In genomic region chr14:64986578-64987571, GRCh38 we compare ENCODE assay signal across 8 cellular contexts. TPM values are rescaled to one million over a fixed set of nuclear protein-coding genes. Genes with fewer than 3 reads are reported as not detected.
A peak's percentile ranks its signal among the peaks of the same experiment; 100 is the strongest.
DNase-seq lines count a peak whose midpoint lies in the region; ATAC-seq, FAIRE-seq and TF ChIP-seq lines count a peak whose summit lies in the region.

Gene FNTB, plus strand, starts transcription at chr14:64986895. Its CDS starts 59 bp downstream, at chr14:64986954.

- H3K4me1 ChIP-seq in ES-I3 (ENCODE audit: insufficient read depth, low read length) (peaks cover 3% of the 10 kb centered on the region; the same call in 1 of the 2 replicates), RWPE2 (ENCODE audit: insufficient read depth, poor library complexity, severe bottlenecking) (peaks cover 10% of the 10 kb centered on the region)

- H3K9me3 ChIP-seq in ES-I3 (ENCODE audit: control insufficient read depth, insufficient read depth, low read length) (no peaks in the 10 kb centered on the region), RWPE2 (ENCODE audit: severe bottlenecking) (no peaks in the 10 kb centered on the region)

- H3K36me3 Mint-ChIP-seq in natural killer cell treated with Interleukin-12 subunit alpha and Interleukin-12 subunit beta and Interleukin-15 and Interleukin-18, amount 100 ng/mL, for 72 hours, result no peaks in the 10 kb centered on the region

- H3K4me3 ChIP-seq in RWPE2 (ENCODE audit: severe bottlenecking) (peak within 1 kb of the TSS; percentile 67), fibroblast of pulmonary artery (replicated peaks; ENCODE audit: low read depth, low read length) (peak within 1 kb of the TSS; percentile 92)

- peak; percentile 99 for FAIRE-seq in H54 (lab: Jason Lieb, UNC)

- peak within 1 kb of the TSS; percentile 50 for H3K27ac ChIP-seq in RWPE2 (ENCODE audit: poor library complexity, severe bottlenecking)

- no peaks in the 10 kb centered on the region for H3K9me3 Mint-ChIP-seq in natural killer cell treated with Interleukin-12 subunit alpha and Interleukin-12 subunit beta and Interleukin-15 and Interleukin-18, amount 100 ng/mL, for 72 hours

- DNase-seq in H54 (ENCODE audit: insufficient read length, low spot score) (peak; percentile 89), LoVo (ENCODE audit: low spot score) (peak; percentile 96), RWPE2 (ENCODE audit: low spot score) (peak; percentile 98), fibroblast of pulmonary artery (ENCODE audit: low read depth) (peak; percentile 98)
- peak; percentile 85 for DNase-seq in activated T-helper 9 cell treated with anti-CD3 and anti-CD28 coated beads, Interleukin-2, amount 50 U/mL, for 16 hours (ENCODE audit: low read depth)
- DNase-seq in natural killer cell treated with Interleukin-12 subunit alpha and Interleukin-12 subunit beta and Interleukin-15 and Interleukin-18, amount 100 ng/mL, for 72 hours (ENCODE audit: low spot score), result peak; percentile 94
- DNase-seq in stimulated activated naive CD8-positive, alpha-beta T cell treated with anti-CD3 and anti-CD28 coated beads, Interleukin-15, Interleukin-2, amounts not matched to agents 100 U/mL and 50 U/mL, for 24 hours, result peak; percentile 94

- H3K27ac Mint-ChIP-seq in natural killer cell treated with Interleukin-12 subunit alpha and Interleukin-12 subunit beta and Interleukin-15 and Interleukin-18, amount 100 ng/mL, for 72 hours, result peak within 1 kb of the TSS; percentile 89 to 95

- TF ChIP-seq POLR2A in H54 (IDR thresholded peaks at IDR 0.05; ENCODE audit: low read depth, low read length), result peak; percentile 32

- H3K4me3 Mint-ChIP-seq in natural killer cell treated with Interleukin-12 subunit alpha and Interleukin-12 subunit beta and Interleukin-15 and Interleukin-18, amount 100 ng/mL, for 72 hours, result peak within 1 kb of the TSS; percentile 94

- peak; percentile 97 for ATAC-seq in RWPE2 (ENCODE audit: low read depth)
- ATAC-seq in natural killer cell treated with Interleukin-12 subunit alpha and Interleukin-12 subunit beta and Interleukin-15 and Interleukin-18, amount 100 ng/mL, for 72 hours, result peak; percentile 98 to 99
- ATAC-seq in stimulated activated naive CD8-positive, alpha-beta T cell treated with anti-CD3 and anti-CD28 coated beads, Interleukin-15, Interleukin-2, amounts not matched to agents 100 U/mL and 50 U/mL, for 24 hours, result peak; percentile 99

- no peaks in the 10 kb centered on the region for H3K27me3 ChIP-seq in RWPE2 (ENCODE audit: insufficient read depth, poor library complexity, severe bottlenecking)

- H3K27me3 Mint-ChIP-seq in natural killer cell treated with Interleukin-12 subunit alpha and Interleukin-12 subunit beta and Interleukin-15 and Interleukin-18, amount 100 ng/mL, for 72 hours, result peaks cover 8% of the 10 kb centered on the region in 2 donors

- peak within 1 kb of the TSS; percentile 85 for H3K9ac ChIP-seq in ES-I3 (ENCODE audit: low read depth, low read length)

- TF ChIP-seq CTCF in RWPE2 (IDR thresholded peaks at IDR 0.05; ENCODE audit: poor library complexity, severe bottlenecking) (peak; percentile 99), fibroblast of pulmonary artery (IDR thresholded peaks at IDR 0.05; ENCODE audit: low read length, missing control alignments) (peak; percentile 86)

- peaks cover 36 to 48% of the 10 kb centered on the region in 2 donors for H3K4me1 Mint-ChIP-seq in natural killer cell treated with Interleukin-12 subunit alpha and Interleukin-12 subunit beta and Interleukin-15 and Interleukin-18, amount 100 ng/mL, for 72 hours (ENCODE audit: low read depth in 2 of 2)

- H3K36me3 ChIP-seq in ES-I3 (ENCODE audit: insufficient read depth, low read length) (no peaks in the 10 kb centered on the region), RWPE2 (ENCODE audit: low read depth) (no peaks in the 10 kb centered on the region)

RNA-seq across cellular contexts. Expression of gene FNTB, which starts in this region (rescaled TPM):
- total RNA-seq in natural killer cell treated with Interleukin-12 subunit alpha and Interleukin-12 subunit beta and Interleukin-15 and Interleukin-18, amount 100 ng/mL, for 72 hours, result 10 to 100 TPM; 13.4 to 30.9 TPM

Comparison
In these comparisons a context has a peak if more than half of its experiments do, and no peak if none do; other contexts are left out.
1. Peak in every context shown above with its lines: DNase-seq, ATAC-seq, H3K4me3 ChIP-seq and H3K27ac ChIP-seq.